9 cellular contexts compared by ENCODE assay signal in genomic region chr19:27746691-27747380, GRCh38.
DNase-seq lines count a peak whose midpoint lies in the region; ATAC-seq lines count a peak whose summit lies in the region.
"Had no signal": no experiment of that assay in that cellular context is flagged by ENCODE, and none has a peak within 500 bp of the region (broad histone marks: within the 10 kb centered on the region; RNA-seq: fewer than 3 reads in every experiment).

No MANE protein-coding gene starts in this region.

- peaks cover 6 to 17% (median 7%) of the 10 kb centered on the region in 3 donors for H3K4me1 Mint-ChIP-seq in CD8-positive, alpha-beta memory T cell
- H3K4me1 Mint-ChIP-seq: activated CD4-positive, alpha-beta T cell treated with anti-CD3 and anti-CD28 coated beads, Interleukin-2, amount 10 ng/mL, durations not matched to agents 7 days and 5 days had no signal

- H3K4me1 ChIP-seq in CD8-positive, alpha-beta memory T cell (ENCODE audit: insufficient read depth, low read length), result no peaks in the 10 kb centered on the region

- intact Hi-C loops in Right ventricle myocardium inferior (cut with DNase I), result no loop called here
- intact Hi-C loops in posterior cingulate gyrus (cut with DNase I), result no loop called here

- peaks cover 0 to 23% (median 8%) of the 10 kb centered on the region in 5 donors for H3K9me3 Mint-ChIP-seq in CD8-positive, alpha-beta memory T cell

- CTCF ChIA-PET in CD8-positive, alpha-beta memory T cell (lab: Charles Lee), result no interaction called here

- no peaks in the 10 kb centered on the region for H3K9me3 ChIP-seq in CD8-positive, alpha-beta memory T cell (ENCODE audit: low read length)

- DNase-seq in GM03348 (ENCODE audit: low spot score) (peak; percentile 26), SHP77 treated with DMSO at 0.1 percent for 48 hours (lab: John Stamatoyannopoulos, UW) (peak; percentile 45), Right ventricle myocardium inferior (ENCODE audit: missing footprints) (no peak), posterior cingulate gyrus (peak in 7 of 10 donors; percentile 6 to 86 (median 21)), SIG-M5 (lab: John Stamatoyannopoulos, UW) (no peak)
- DNase-seq in CD8-positive, alpha-beta memory T cell, result no peak
- DNase-seq: activated CD4-positive, alpha-beta T cell treated with anti-CD3 and anti-CD28 coated beads, Interleukin-2, amount 10 ng/mL, durations not matched to agents 7 days and 5 days had no signal

- H3K4me3 ChIP-seq in CD8-positive, alpha-beta memory T cell (ENCODE audit: low read length), result no peak overlapping the region

- H3K27ac ChIP-seq in CD8-positive, alpha-beta memory T cell (ENCODE audit: low read depth, low read length), result no peak overlapping the region

- no peaks in the 10 kb centered on the region for H3K27me3 Mint-ChIP-seq in CD8-positive, alpha-beta memory T cell
- H3K27me3 Mint-ChIP-seq: activated CD4-positive, alpha-beta T cell treated with anti-CD3 and anti-CD28 coated beads, Interleukin-2, amount 10 ng/mL, durations not matched to agents 7 days and 5 days had no signal

- H3K4me3 Mint-ChIP-seq in CD8-positive, alpha-beta memory T cell, result peak overlapping the region in 1 of 7 donors; percentile 44
- H3K4me3 Mint-ChIP-seq: activated CD4-positive, alpha-beta T cell treated with anti-CD3 and anti-CD28 coated beads, Interleukin-2, amount 10 ng/mL, durations not matched to agents 7 days and 5 days had no signal

- ATAC-seq in Right ventricle myocardium inferior, result peak; percentile 75
- no peak for ATAC-seq in HG03521 (IDR thresholded peaks at IDR 0.05; ENCODE audit: unreplicated experiment)
- no peak for ATAC-seq in GM21526 (IDR thresholded peaks at IDR 0.05; ENCODE audit: low FRiP score, unreplicated experiment)

- no peak overlapping the region for H3K27ac Mint-ChIP-seq in CD8-positive, alpha-beta memory T cell
- H3K27ac Mint-ChIP-seq: activated CD4-positive, alpha-beta T cell treated with anti-CD3 and anti-CD28 coated beads, Interleukin-2, amount 10 ng/mL, durations not matched to agents 7 days and 5 days had no signal

- peaks cover 0 to 23% (median 4%) of the 10 kb centered on the region in 3 donors for H3K36me3 Mint-ChIP-seq in CD8-positive, alpha-beta memory T cell

- H3K36me3 ChIP-seq in CD8-positive, alpha-beta memory T cell (ENCODE audit: insufficient read depth, low read length), result no peaks in the 10 kb centered on the region

- POLR2A ChIA-PET in CD8-positive, alpha-beta memory T cell (lab: Charles Lee), result no interaction called here

- H3K27me3 ChIP-seq in CD8-positive, alpha-beta memory T cell (ENCODE audit: insufficient read depth, low read length, poor library complexity, severe bottlenecking), result no peaks in the 10 kb centered on the region

Comparison
In these comparisons a context has a peak if more than half of its experiments do, and no peak if none do; other contexts are left out.
1. DNase-seq: peak in GM03348 (single experiment), SHP77 treated with DMSO at 0.1 percent for 48 hours (single experiment) and posterior cingulate gyrus (7 of 10); none in Right ventricle myocardium inferior (single experiment), CD8-positive, alpha-beta memory T cell (0 of 5) and SIG-M5 (single experiment).